ENCODE assay signal across 12 cellular contexts in the genomic region with DNA sequence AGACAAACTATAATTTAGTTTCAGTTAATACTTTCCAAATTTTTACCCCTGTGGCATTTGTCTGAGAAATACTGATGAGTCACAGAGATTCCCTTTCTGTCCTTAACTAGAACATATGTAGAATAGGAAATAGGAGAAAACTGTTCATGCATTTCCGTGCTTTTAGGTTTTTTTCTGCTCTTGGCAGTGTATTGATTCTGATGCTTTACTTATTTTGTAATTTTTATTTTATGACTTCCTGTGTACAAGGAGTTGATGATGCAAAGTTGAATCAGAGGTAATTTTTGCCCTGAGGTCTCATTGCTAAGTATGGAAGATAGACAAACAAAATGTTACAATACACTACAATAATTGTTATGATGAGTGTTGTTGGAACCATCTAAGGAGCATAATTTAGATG. TPM values are rescaled to one million over a fixed set of nuclear protein-coding genes. Genes with fewer than 3 reads are reported as not detected.
DNase-seq lines count a peak whose midpoint lies in the region; ATAC-seq and TF ChIP-seq lines count a peak whose summit lies in the region.
"Had no signal": no experiment of that assay in that cellular context is flagged by ENCODE, and none has a peak within 500 bp of the region (broad histone marks: within the 10 kb centered on the region; RNA-seq: fewer than 3 reads in every experiment).

No MANE protein-coding gene starts in this region.

- H3K4me3 ChIP-seq in choroid plexus epithelial cell (ENCODE audit: low read depth, low read length) (no peak overlapping the region), adrenal gland (no peak overlapping the region)
- H3K4me3 ChIP-seq: MG63, uterus had no signal

- DNase-seq in NCI-H146 (lab: John Stamatoyannopoulos, UW) (peak; percentile 19), NCI-H146 treated with DMSO at 0.1 percent for 48 hours (lab: John Stamatoyannopoulos, UW; ENCODE audit: unreplicated experiment) (no peak), MV-4-11 (lab: John Stamatoyannopoulos, UW) (peak; percentile 50), choroid plexus epithelial cell (ENCODE audit: low read depth) (peak; percentile 55), renal cortical epithelial cell (ENCODE audit: low read depth) (peak; percentile 47), adrenal gland (no peak)
- DNase-seq: activated T-cell treated with anti-CD3 and anti-CD28 coated beads, Interleukin-2, amount 50 U/mL, for 48 hours; MG63; uterus had no signal

- no peak overlapping the region for H3K27ac ChIP-seq in adrenal gland
- H3K27ac ChIP-seq: uterus had no signal

- no peak for TF ChIP-seq POLR2A in adrenal gland (IDR thresholded peaks at IDR 0.05)

- H3K36me3 ChIP-seq in adrenal gland (replicated peaks in 1 of 2): no peaks in the 10 kb centered on the region
- H3K36me3 ChIP-seq: MG63, uterus had no signal

- H3K4me1 ChIP-seq in adrenal gland (replicated peaks in 1 of 2): peaks cover 0 to 38% of the 10 kb centered on the region in 2 donors
- H3K4me1 ChIP-seq: uterus had no signal

- H3K9me3 ChIP-seq in adrenal gland (replicated peaks in 1 of 3): no peaks in the 10 kb centered on the region
- H3K9me3 ChIP-seq: MG63, uterus had no signal

- no peaks in the 10 kb centered on the region for H3K27me3 ChIP-seq in adrenal gland
- H3K27me3 ChIP-seq: MG63, uterus had no signal

- intact Hi-C loops in adrenal gland (cut with DNase I): no loop called here

- TF ChIP-seq CTCF in choroid plexus epithelial cell (conservative IDR thresholded peaks at IDR 0.05; ENCODE audit: low read depth, low read length): no peak
- no peak for TF ChIP-seq CTCF in adrenal gland (IDR thresholded peaks at IDR 0.05)

- no peak for ATAC-seq in GM21723 (IDR thresholded peaks at IDR 0.05; ENCODE audit: unreplicated experiment)
- ATAC-seq in GM19463 (IDR thresholded peaks at IDR 0.05; ENCODE audit: unreplicated experiment): no peak
- ATAC-seq: sciatic nerve had no signal

- WGBS in adrenal gland, 4 donors: 66 to 71% (median 68%) methylated on average over 1 of the region's 1 CpG

RNA-seq across cellular contexts. Expression of a gene that starts 23.1 kb away (rescaled TPM):
- total RNA-seq in renal cortical epithelial cell (60.7 and 116 TPM in 2 replicates), adrenal gland (10 to 100 TPM; 11.7 to 43.8 (median 29.0) TPM)
- polyA plus RNA-seq in adrenal gland: 10 to 100 TPM; 16.3 to 42.4 (median 17.5) TPM

RNA-seq across cellular contexts. Expression of a gene that starts 33.5 kb away (rescaled TPM):
- total RNA-seq in renal cortical epithelial cell (5.6 and 11.3 TPM in 2 replicates), adrenal gland (1 to 10 TPM in 7 of 8 donors, under 1 TPM in 1; 0.98 to 3.9 (median 3.2) TPM)
- polyA plus RNA-seq in adrenal gland: 1 to 10 TPM in 1 of 3 donors, under 1 TPM in 2; 0.40 to 1.5 (median 0.64) TPM

Comparison
In these comparisons a context has a peak if more than half of its experiments do, and no peak if none do; other contexts are left out.
1. DNase-seq: peak in NCI-H146 (single experiment), MV-4-11 (single experiment), choroid plexus epithelial cell (single experiment) and renal cortical epithelial cell (single experiment); none in NCI-H146 treated with DMSO at 0.1 percent for 48 hours (single experiment) and adrenal gland (0 of 7).